8 cellular contexts compared by ENCODE assay signal in genomic region chr2:168118733-168119518, GRCh38.
A peak's percentile ranks its signal among the peaks of the same experiment; 100 is the strongest.
DNase-seq lines count a peak whose midpoint lies in the region; ATAC-seq and FAIRE-seq lines count a peak whose summit lies in the region.

No MANE protein-coding gene starts in this region.

- ATAC-seq in GM21619 (IDR thresholded peaks at IDR 0.05; ENCODE audit: unreplicated experiment) (peak; percentile 68), HG03469 (IDR thresholded peaks at IDR 0.05; ENCODE audit: unreplicated experiment) (no peak)
- ATAC-seq in effector memory CD8-positive, alpha-beta T cell (replicated peaks): peak; percentile 57

- H3K36me3 Mint-ChIP-seq in effector memory CD8-positive, alpha-beta T cell (ENCODE audit: insufficient read depth): peaks cover 17% of the 10 kb centered on the region

- no peaks in the 10 kb centered on the region for H3K9me3 Mint-ChIP-seq in effector memory CD8-positive, alpha-beta T cell

- H3K4me1 Mint-ChIP-seq in effector memory CD8-positive, alpha-beta T cell (ENCODE audit: low read depth in 2 of 2): peaks cover 0 to 2% of the 10 kb centered on the region in 2 donors

- DNase-seq in NCI-H524 (lab: John Stamatoyannopoulos, UW): peak; percentile 36 to 78
- DNase-seq in NCI-H524 treated with DMSO at 0.1 percent for 48 hours (lab: John Stamatoyannopoulos, UW): no peak
- peak; percentile 94 to 98 for DNase-seq in Kasumi-1 (lab: John Stamatoyannopoulos, UW)
- peak; percentile 56 for DNase-seq in RCC 7860 (ENCODE audit: low spot score)
- peak; percentile 18 to 30 (median 25) for DNase-seq in effector memory CD8-positive, alpha-beta T cell
- DNase-seq in middle frontal gyrus (ENCODE audit: extremely low spot score, low spot score): peak; percentile 72

- H3K27me3 Mint-ChIP-seq in effector memory CD8-positive, alpha-beta T cell: no peaks in the 10 kb centered on the region

- H3K4me3 Mint-ChIP-seq in effector memory CD8-positive, alpha-beta T cell: no peak overlapping the region

- H3K27ac Mint-ChIP-seq in effector memory CD8-positive, alpha-beta T cell: no peak overlapping the region

- FAIRE-seq in RCC 7860 (lab: Jason Lieb, UNC): peak; percentile 58
